In genomic region chr2:206266130-206267125, GRCh38 we compare ENCODE assay signal across 23 cellular contexts. TPM values are rescaled to one million over a fixed set of nuclear protein-coding genes. Genes with fewer than 3 reads are reported as not detected.
DNase-seq lines count a peak whose midpoint lies in the region; ATAC-seq, FAIRE-seq and TF ChIP-seq lines count a peak whose summit lies in the region.
"Had no signal": no experiment of that assay in that cellular context is flagged by ENCODE, and none has a peak within 500 bp of the region (broad histone marks: within the 10 kb centered on the region; RNA-seq: fewer than 3 reads in every experiment).

No MANE protein-coding gene starts in this region.

- H3K27ac Mint-ChIP-seq in endothelial cell (ENCODE audit: unreplicated experiment): no peak overlapping the region
- H3K27ac Mint-ChIP-seq: CD4-positive, alpha-beta T cell had no signal

- H3K36me3 Mint-ChIP-seq in endothelial cell (ENCODE audit: low read depth, unreplicated experiment): no peaks in the 10 kb centered on the region

- intact Hi-C loops in HepG2 (cut with micrococcal nuclease; ENCODE audit: unreplicated experiment) (no loop called here), right lobe of liver (cut with DNase I) (no loop called here), GM12878 (cut with micrococcal nuclease; ENCODE audit: unreplicated experiment) (no loop called here)

- CTCF ChIA-PET in HepG2 (lab: Yijun Ruan, JAX; ENCODE audit: low intra/inter-chr PET ratio, low total read pairs): no interaction called here
- CTCF ChIA-PET in GM12878 (lab: Yijun Ruan, JAX): interaction anchor here (0.6 kb wide), 1 partner anchor 20 kb away, joined by 3 read pairs; no protein-coding TSS in a partner anchor

- DNase-seq in HepG2 (ENCODE audit: low spot score) (no peak), right lobe of liver (no peak), GM12878 (ENCODE audit: low read depth, low spot score) (no peak), OCI-M1 (lab: John Stamatoyannopoulos, UW) (no peak), MG63 (no peak), endothelial cell (ENCODE audit: low spot score) (no peak)
- DNase-seq: AML-193; CD4-positive, alpha-beta T cell; GM23248; H9; IMR-90; KG1; MM.1S; NCI-H2029; NCI-H446; NCI-H524 treated with DMSO at 0.1 percent for 48 hours; NCI-H774; PC-9; SHP77 had no signal

- TF ChIP-seq CTCF in HepG2 (CRISPR knock-in tag; IDR thresholded peaks at IDR 0.05): no peak
- TF ChIP-seq CTCF in right lobe of liver (IDR thresholded peaks at IDR 0.05): no peak
- TF ChIP-seq CTCF in GM12878 (IDR thresholded peaks at IDR 0.05 in 2 of 3, conservative IDR thresholded peaks at IDR 0.05 in 1 of 3; ENCODE audit: control insufficient read depth in 2 of 3, extremely low read depth in 1 of 3, insufficient read depth in 1 of 3, low read depth in 3 of 3, low read length in 3 of 3): no peak
- TF ChIP-seq CTCF in endothelial cell (IDR thresholded peaks at IDR 0.05; ENCODE audit: unreplicated experiment): no peak

- POLR2A ChIA-PET in HepG2 (lab: Yijun Ruan, JAX) (no interaction called here), GM12878 (lab: Charles Lee) (interaction anchor here (0.5 to 0.6 kb wide), 2 partner anchors 64 to 206 kb away, joined by 4 to 7 read pairs; no protein-coding TSS in a partner anchor)

- no peaks in the 10 kb centered on the region for H3K9me3 Mint-ChIP-seq in endothelial cell (ENCODE audit: unreplicated experiment)
- H3K9me3 Mint-ChIP-seq: CD4-positive, alpha-beta T cell; H9 had no signal

- ATAC-seq in HepG2 (peak; percentile 53), right lobe of liver (no peak), GM19035 (IDR thresholded peaks at IDR 0.05; ENCODE audit: unreplicated experiment) (peak; percentile 71), GM12878 (peak; percentile 61)

- H3K4me1 Mint-ChIP-seq in endothelial cell (ENCODE audit: unreplicated experiment): peaks cover 11% of the 10 kb centered on the region

- TF ChIP-seq POLR2A in HepG2 (IDR thresholded peaks at IDR 0.05; ENCODE audit: insufficient read depth in 1 of 2, low read depth in 2 of 2, low read length in 2 of 2) (no peak), right lobe of liver (IDR thresholded peaks at IDR 0.05) (no peak), GM12878 (IDR thresholded peaks at IDR 0.05; ENCODE audit: low read depth, low read length) (no peak)

- in situ Hi-C loops in HepG2 (cut with HindIII; ENCODE audit: extremely low pct_ligation_motif_present, low pct_unique_long_range_greater_than_20kb): no loop called here
- in situ Hi-C loops in GM12878 (cut with MboI): no loop called here

- no peaks in the 10 kb centered on the region for H3K27me3 Mint-ChIP-seq in endothelial cell (ENCODE audit: unreplicated experiment)

- no peak for TF ChIP-seq EP300 in HepG2 (IDR thresholded peaks at IDR 0.05; ENCODE audit: low read depth in 2 of 2, low read length in 2 of 2)
- no peak for TF ChIP-seq EP300 in HepG2 (CRISPR knock-in tag; IDR thresholded peaks at IDR 0.05; ENCODE audit: borderline replicate concordance)
- no peak for TF ChIP-seq EP300 in GM12878 (IDR thresholded peaks at IDR 0.05; ENCODE audit: borderline replicate concordance in 1 of 2, control insufficient read depth in 1 of 2, low read depth in 2 of 2, low read length in 2 of 2)

- H3K9me3 ChIP-seq in HepG2 (ENCODE audit: low read length): no peaks in the 10 kb centered on the region
- no peaks in the 10 kb centered on the region for H3K9me3 ChIP-seq in right lobe of liver
- no peaks in the 10 kb centered on the region for H3K9me3 ChIP-seq in GM12878 (replicated peaks; ENCODE audit: control insufficient read depth, insufficient read depth, low read length)
- H3K9me3 ChIP-seq in MG63: no peaks in the 10 kb centered on the region

- no peaks in the 10 kb centered on the region for H3K36me3 ChIP-seq in HepG2 (replicated peaks in 1 of 2; ENCODE audit: control insufficient read depth in 1 of 2, insufficient read depth in 2 of 2, low read length in 2 of 2)
- no peaks in the 10 kb centered on the region for H3K36me3 ChIP-seq in right lobe of liver
- no peaks in the 10 kb centered on the region for H3K36me3 ChIP-seq in GM12878 (ENCODE audit: control insufficient read depth in 2 of 2, insufficient read depth in 2 of 2, low read length in 1 of 2)
- no peaks in the 10 kb centered on the region for H3K36me3 ChIP-seq in MG63
- H3K36me3 ChIP-seq: BLaER1 treated with 17β-estradiol and CSF1 and Interleukin-3, amounts not matched to agents 10 nM and 100 nM had no signal

- H3K79me2 ChIP-seq in HepG2 (ENCODE audit: insufficient read depth, low read length) (no peaks in the 10 kb centered on the region), GM12878 (ENCODE audit: control insufficient read depth, insufficient read depth, low read length) (no peaks in the 10 kb centered on the region)

- no peaks in the 10 kb centered on the region for H4K20me1 ChIP-seq in HepG2 (ENCODE audit: insufficient read depth, low read length)
- H4K20me1 ChIP-seq in GM12878 (ENCODE audit: control insufficient read depth, insufficient read depth): no peaks in the 10 kb centered on the region
- H4K20me1 ChIP-seq: BLaER1 treated with 17β-estradiol and CSF1 and Interleukin-3, amounts not matched to agents 10 nM and 100 nM had no signal

- H3K4me1 ChIP-seq in HepG2 (ENCODE audit: insufficient read depth, low read length) (no peaks in the 10 kb centered on the region), right lobe of liver (no peaks in the 10 kb centered on the region), GM12878 (ENCODE audit: control insufficient read depth, insufficient read depth, low read length) (no peaks in the 10 kb centered on the region; the same call in 1 of the 2 replicates)
- H3K4me1 ChIP-seq: BLaER1 treated with 17β-estradiol and CSF1 and Interleukin-3, amounts not matched to agents 10 nM and 100 nM had no signal

- SMC1A ChIA-PET in GM12878 (lab: Charles Lee; ENCODE audit: uncharacterized antibody, unreplicated experiment): interaction anchor here (1.2 to 1.4 kb wide), 2 partner anchors 34 to 88 kb away, joined by 3 read pairs; no protein-coding TSS in a partner anchor

- FAIRE-seq in HepG2 (lab: Jason Lieb, UNC) (no peak), GM12878 (lab: Jason Lieb, UNC) (no peak)
- FAIRE-seq: A204.1, D721Med had no signal

- no peak overlapping the region for H3K4me3 ChIP-seq in HepG2 (replicated peaks in 1 of 3; ENCODE audit: insufficient read depth in 1 of 3, low read depth in 2 of 3, low read length in 3 of 3)
- no peak overlapping the region for H3K4me3 ChIP-seq in right lobe of liver
- no peak overlapping the region for H3K4me3 ChIP-seq in GM12878
- H3K4me3 ChIP-seq in MG63: no peak overlapping the region
- H3K4me3 ChIP-seq: BLaER1 treated with 17β-estradiol and CSF1 and Interleukin-3, amounts not matched to agents 10 nM and 100 nM; GM23248; PC-9 had no signal

- H3K27me3 ChIP-seq in HepG2 (ENCODE audit: control insufficient read depth in 1 of 2, insufficient read depth in 2 of 2, low read length in 2 of 2) (peaks cover 7 to 67% of the 10 kb centered on the region in 2 experiments; a peak in 4 of 5 replicates), right lobe of liver (peaks cover 0 to 26% of the 10 kb centered on the region in 2 donors), GM12878 (replicated peaks in 1 of 2; ENCODE audit: control insufficient read depth in 2 of 2, insufficient read depth in 2 of 2, low read length in 1 of 2) (peaks cover 0 to 8% of the 10 kb centered on the region in 2 experiments; a peak in 3 of 4 replicates), MG63 (no peaks in the 10 kb centered on the region)

- H3K4me2 ChIP-seq in HepG2 (ENCODE audit: low read depth, low read length) (no peak overlapping the region), GM12878 (ENCODE audit: control insufficient read depth, insufficient read depth) (no peak overlapping the region)
- H3K4me2 ChIP-seq: BLaER1 treated with 17β-estradiol and CSF1 and Interleukin-3, amounts not matched to agents 10 nM and 100 nM; PC-9 had no signal

- H3K4me3 Mint-ChIP-seq in endothelial cell (ENCODE audit: unreplicated experiment): no peak overlapping the region
- H3K4me3 Mint-ChIP-seq: CD4-positive, alpha-beta T cell had no signal

- H3K27ac ChIP-seq in HepG2 (ENCODE audit: extremely low read length, insufficient read depth, low read length): no peak overlapping the region
- H3K27ac ChIP-seq in right lobe of liver: no peak overlapping the region
- no peak overlapping the region for H3K27ac ChIP-seq in GM12878 (ENCODE audit: control insufficient read depth, insufficient read depth)
- H3K27ac ChIP-seq: BLaER1 treated with 17β-estradiol and CSF1 and Interleukin-3, amounts not matched to agents 10 nM and 100 nM; GM23248; PC-9 had no signal

- no peak overlapping the region for H3K9ac ChIP-seq in HepG2 (ENCODE audit: insufficient read depth, low read depth, low read length)
- no peak overlapping the region for H3K9ac ChIP-seq in GM12878 (ENCODE audit: control insufficient read depth, insufficient read depth, low read length)
- H3K9ac ChIP-seq: BLaER1 treated with 17β-estradiol and CSF1 and Interleukin-3, amounts not matched to agents 10 nM and 100 nM; GM23248 had no signal

- no peak for TF ChIP-seq RAD21 in HepG2 (CRISPR knock-in tag; IDR thresholded peaks at IDR 0.05)
- TF ChIP-seq RAD21 in GM12878 (IDR thresholded peaks at IDR 0.05; ENCODE audit: insufficient read depth, low read depth, low read length): no peak

- RAD21 ChIA-PET in GM12878 (lab: Charles Lee; ENCODE audit: unreplicated experiment): interaction anchor here (0.6 to 0.7 kb wide), 2 partner anchors 85 to 1808 kb away, joined by 3 read pairs; no protein-coding TSS in a partner anchor

- no TSS peak for BruUV-seq in HepG2 (replicated peaks; lab: Mats Ljungman, UMichigan)
- BruUV-seq in GM12878 (replicated peaks; lab: Mats Ljungman, UMichigan): no TSS peak

- H2AFZ ChIP-seq in HepG2 (ENCODE audit: low read length) (no peak overlapping the region), GM12878 (ENCODE audit: control insufficient read depth, low read depth, low read length) (no peak overlapping the region)
- H2AFZ ChIP-seq: GM23248, PC-9 had no signal

- 30% methylated on average over 10 of the region's 10 CpGs for WGBS in HepG2 (ENCODE audit: low lambda C conversion rate)
- WGBS in right lobe of liver (ENCODE audit: insufficient coverage, low coverage, low lambda C conversion rate, missing lambda C conversion rate): 20% methylated on average over 5 of the region's 10 CpGs
- WGBS in GM12878 (ENCODE audit: insufficient coverage, insufficient replicate concordance, low lambda C conversion rate, missing lambda C conversion rate): 32% methylated on average over 10 of the region's 10 CpGs

RNA-seq across cellular contexts. Expression of gene ZDBF2, which starts 8.0 kb away (rescaled TPM):
- total RNA-seq in HepG2 (2016; rRNA removed; fragmentation: Illumina TruSeq; extraction: Trizol) (2.0 and 2.4 TPM in 2 replicates), right lobe of liver (1 to 10 TPM; 2.9 to 6.4 (median 4.3) TPM), GM12878 (2014; rRNA removed) (4.6 and 6.5 TPM in 2 replicates), GM12878 (2014; rRNA removed; fragmentation: Illumina TruSeq; extraction: Trizol) (7.7 and 7.8 TPM in 2 replicates), GM12878 (2021) (5.9 and 7.3 TPM in 2 replicates), endothelial cell (ENCODE audit: unreplicated experiment) (38.1 TPM)
- 7.4 and 8.5 TPM in 2 replicates for total RNA-seq in HepG2 (2016; cell fraction: cytosol; rRNA removed; fragmentation: Illumina TruSeq; extraction: Trizol; ENCODE audit: low read depth)
- 1.5 and 1.9 TPM in 2 replicates for total RNA-seq in HepG2 (2016; cell fraction: insoluble cytoplasmic fraction; rRNA removed; fragmentation: Illumina TruSeq; extraction: Trizol)
- total RNA-seq in HepG2 (2016; cell fraction: membrane; rRNA removed; fragmentation: Illumina TruSeq; extraction: Trizol): 2.3 and 2.4 TPM in 2 replicates
- total RNA-seq in HepG2 (2016; cell fraction: nucleus; rRNA removed; fragmentation: Illumina TruSeq; extraction: Trizol): 2.3 and 3.1 TPM in 2 replicates
- polyA plus RNA-seq in HepG2 (2011; rRNA removed) (0.91 and 1.5 TPM in 2 replicates), GM12878 (2011; rRNA removed) (21.1 and 35.2 TPM in 2 replicates), GM12878 (2014; fragmentation: Illumina TruSeq; extraction: Trizol) (5.2 and 5.8 TPM in 2 replicates), GM12878 (2014; fragmentation: Nextera tagmentation; extraction: Ambion mirVana) (under 1 TPM; 0.60 to 0.68 TPM), GM12878 (2014; rRNA removed) (2.2 and 3.0 TPM in 2 replicates), GM12878 (2016; fragmentation: Nextera tagmentation; extraction: Ambion mirVana) (1 to 10 TPM; 2.5 to 3.9 TPM)
- polyA plus RNA-seq in HepG2 (2011; cell fraction: cytosol; rRNA removed): 0.23 and 0.33 TPM in 2 replicates
- polyA plus RNA-seq in HepG2 (2011; cell fraction: nucleus; rRNA removed): 1.5 and 2.3 TPM in 2 replicates
- polyA plus RNA-seq in HepG2 (2012): 1.4 and 2.3 TPM in 2 replicates
- polyA plus RNA-seq in HepG2 (2016; cell fraction: cytosol; fragmentation: Illumina TruSeq; extraction: Trizol; ENCODE audit: low read depth): 0.08 and 0.10 TPM in 2 replicates
- 0.38 and 0.49 TPM in 2 replicates for polyA plus RNA-seq in HepG2 (2016; cell fraction: insoluble cytoplasmic fraction; fragmentation: Illumina TruSeq; extraction: Trizol; ENCODE audit: low read depth)
- polyA plus RNA-seq in HepG2 (2016; cell fraction: membrane; fragmentation: Illumina TruSeq; extraction: Trizol; ENCODE audit: low read depth): 0.03 and 0.15 TPM in 2 replicates
- 2.8 and 3.0 TPM in 2 replicates for polyA plus RNA-seq in HepG2 (2016; cell fraction: nucleus; fragmentation: Illumina TruSeq; extraction: Trizol; ENCODE audit: insufficient read depth, low read depth)
- polyA minus RNA-seq in HepG2 (2011; rRNA and poly(A)+ RNA removed; ENCODE audit: low replicate concordance): 2.1 and 8.6 TPM in 2 replicates
- polyA minus RNA-seq in HepG2 (2011; cell fraction: cytosol; rRNA and poly(A)+ RNA removed): 1.7 TPM in 2 replicates
- polyA minus RNA-seq in HepG2 (2011; cell fraction: nucleus; rRNA and poly(A)+ RNA removed): 11.3 and 12.0 TPM in 2 replicates
- total RNA-seq in GM12878 (2013; cell fraction: nucleolus; rRNA removed): 215 and 218 TPM in 2 replicates
- 5.3 TPM for polyA plus RNA-seq in GM12878 (2011; ENCODE audit: low read depth)
- 3.2 and 4.1 TPM in 2 replicates for polyA plus RNA-seq in GM12878 (2011; cell fraction: cytosol; rRNA removed)
- 47.5 and 48.8 TPM in 2 replicates for polyA plus RNA-seq in GM12878 (2011; cell fraction: nucleus; rRNA removed)
- polyA plus RNA-seq in GM12878 (2012): 6.4 and 10.5 TPM in 2 replicates
- polyA minus RNA-seq in GM12878 (2011; rRNA and poly(A)+ RNA removed): 25.4 and 58.5 TPM in 2 replicates
- polyA minus RNA-seq in GM12878 (2011; cell fraction: cytosol; rRNA and poly(A)+ RNA removed): 7.9 and 9.4 TPM in 2 replicates
- polyA minus RNA-seq in GM12878 (2011; cell fraction: nucleus; rRNA and poly(A)+ RNA removed): 31.4 and 32.5 TPM in 2 replicates
- total RNA-seq in MG63 (2014; rRNA removed; shearing (Covaris generic); ENCODE audit: low replicate concordance): 4.1 and 9.6 TPM in 2 replicates

Comparison
In these comparisons a context has a peak if more than half of its experiments do, and no peak if none do; other contexts are left out.
1. ATAC-seq: peak in HepG2 (single experiment), GM19035 (single experiment) and GM12878 (single experiment); none in right lobe of liver (0 of 4).